In the genomic region with DNA sequence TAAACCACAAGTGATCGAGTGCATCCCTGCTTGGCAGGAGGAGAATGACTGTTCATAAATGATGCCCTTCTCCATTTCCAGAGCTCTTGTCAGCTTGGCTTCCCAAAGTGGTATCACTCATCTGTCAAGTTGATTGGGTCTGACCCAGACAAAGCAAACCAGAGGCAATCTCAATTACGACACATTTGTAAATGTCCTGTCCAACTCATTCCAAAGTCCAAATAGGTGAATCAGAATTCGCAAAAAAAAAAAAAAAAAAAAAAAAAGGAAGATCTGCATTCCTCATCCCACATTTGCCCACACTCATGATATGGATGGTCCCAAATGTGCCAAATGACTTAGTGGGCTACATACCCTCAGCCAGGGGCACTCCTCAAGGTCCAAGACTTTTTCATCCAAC, we compare ENCODE assay signal across 16 cellular contexts.
DNase-seq lines count a peak whose midpoint lies in the region; ATAC-seq, FAIRE-seq and TF ChIP-seq lines count a peak whose summit lies in the region.
"Had no signal": no experiment of that assay in that cellular context is flagged by ENCODE, and none has a peak within 500 bp of the region (broad histone marks: within the 10 kb centered on the region; RNA-seq: fewer than 3 reads in every experiment).

No MANE protein-coding gene starts in this region.

- no peaks in the 10 kb centered on the region; a peak in 1 of 4 replicates for H3K9me3 ChIP-seq in H1 (ENCODE audit: insufficient read depth in 2 of 2, low read depth in 1 of 2, low read length in 1 of 2)
- peaks cover 2% of the 10 kb centered on the region for H3K9me3 ChIP-seq in trophoblast cell (ENCODE audit: insufficient read depth, low read depth, low read length)
- no peaks in the 10 kb centered on the region for H3K9me3 ChIP-seq in spleen
- H3K9me3 ChIP-seq: HAP-1 had no signal

- no peak for TF ChIP-seq RAD21 in H1 (IDR thresholded peaks at IDR 0.05 in 1 of 2, conservative IDR thresholded peaks at IDR 0.05 in 1 of 2; ENCODE audit: low read depth in 2 of 2, low read length in 2 of 2)

- H3K27me3 ChIP-seq in H1 (replicated peaks in 1 of 4; ENCODE audit: control insufficient read depth in 3 of 4, extremely low read depth in 1 of 4, insufficient read depth in 3 of 4, low read length in 3 of 4) (no peaks in the 10 kb centered on the region), trophoblast cell (ENCODE audit: insufficient read depth, low read length) (no peaks in the 10 kb centered on the region), spleen (replicated peaks in 1 of 7) (no peaks in the 10 kb centered on the region)

- no peaks in the 10 kb centered on the region for H3K36me3 ChIP-seq in H1 (ENCODE audit: control insufficient read depth in 2 of 4, insufficient read depth in 4 of 4, low read length in 3 of 4)
- no peaks in the 10 kb centered on the region for H3K36me3 ChIP-seq in trophoblast cell (ENCODE audit: control insufficient read depth in 1 of 2, insufficient read depth in 2 of 2, low read length in 2 of 2)
- H3K36me3 ChIP-seq in spleen: no peaks in the 10 kb centered on the region
- H3K36me3 ChIP-seq: HAP-1 had no signal

- FAIRE-seq in H1 (lab: Jason Lieb, UNC) (no peak), H54 (lab: Jason Lieb, UNC) (no peak)
- FAIRE-seq: GM12891, GM18507 had no signal

- H3K4ac ChIP-seq in H1 (replicated peaks; ENCODE audit: insufficient read length, low read depth, low read length) (no peak overlapping the region), trophoblast cell (ENCODE audit: low read depth, low read length) (no peak overlapping the region)

- WGBS in H1 (ENCODE audit: extremely low coverage in 1 of 2, insufficient coverage in 1 of 2, insufficient read length in 1 of 2, insufficient replicate concordance in 2 of 2, low coverage in 1 of 2, low lambda C conversion rate in 2 of 2, missing lambda C conversion rate in 1 of 2), 2 experiments: 93% methylated on average over 3 of the region's 3 CpGs; no CpG with 5 or more reads in 1 of the 2 experiments
- WGBS in trophoblast cell (ENCODE audit: extremely low coverage, insufficient coverage, insufficient read length): no CpG with 5 or more reads among the region's 3 CpGs
- 83 to 90% (median 87%) methylated on average over 3 of the region's 3 CpGs for WGBS in spleen, 5 donors

- CTCF ChIA-PET in H1 (lab: Charles Lee; ENCODE audit: partially characterized antibody): interaction anchor here (0.8 to 2.7 kb wide), 4 partner anchors 28 to 1066 kb away, joined by 3 to 12 read pairs (median 3); no protein-coding TSS in a partner anchor

- TF ChIP-seq EP300 in H1 (IDR thresholded peaks at IDR 0.05; ENCODE audit: borderline replicate concordance in 1 of 2, low read depth in 2 of 2, low read length in 2 of 2): no peak

- POLR2A ChIA-PET in H1 (lab: Charles Lee; ENCODE audit: partially characterized antibody): no interaction called here

- no peak overlapping the region for H3K9ac ChIP-seq in H1 (replicated peaks in 1 of 4; ENCODE audit: extremely low read depth in 1 of 4, low read depth in 3 of 4, low read length in 3 of 4)
- no peak overlapping the region for H3K9ac ChIP-seq in trophoblast cell (ENCODE audit: low read length)

- H3K27ac ChIP-seq in H1 (ENCODE audit: low read depth, low read length) (no peak overlapping the region), trophoblast cell (ENCODE audit: low read depth, low read length) (no peak overlapping the region), spleen (no peak overlapping the region)

- no peaks in the 10 kb centered on the region for H4K20me1 ChIP-seq in H1 (replicated peaks in 1 of 2; ENCODE audit: control insufficient read depth in 1 of 2, insufficient read depth in 2 of 2, low read length in 2 of 2)

- no peak overlapping the region for H2BK15ac ChIP-seq in H1 (ENCODE audit: low read length)

- H2BK20ac ChIP-seq in H1 (ENCODE audit: low read length): no peak overlapping the region

- H3K14ac ChIP-seq in H1 (ENCODE audit: insufficient read length) (no peak overlapping the region), trophoblast cell (ENCODE audit: low read length) (no peak overlapping the region)

- H3K23ac ChIP-seq in H1 (ENCODE audit: insufficient read length) (no peak overlapping the region), trophoblast cell (ENCODE audit: low read length) (peak overlapping the region; percentile 44)

- H4K91ac ChIP-seq in H1 (replicated peaks; ENCODE audit: insufficient read length, low read length) (peak overlapping the region; percentile 17), trophoblast cell (ENCODE audit: low read depth, low read length) (no peak overlapping the region)

- intact Hi-C loops in spleen (cut with DNase I; ENCODE audit: low total_unique reads): no loop called here

- H3K4me3 ChIP-seq in H1 (ENCODE audit: extremely low read depth in 1 of 4, insufficient read depth in 2 of 4, low read depth in 3 of 4, low read length in 4 of 4) (no peak overlapping the region), trophoblast cell (ENCODE audit: low read depth, low read length) (no peak overlapping the region), spleen (no peak overlapping the region)
- H3K4me3 ChIP-seq: HAP-1 had no signal

- TF ChIP-seq POLR2A in H1 (IDR thresholded peaks at IDR 0.05; ENCODE audit: control extremely low read depth in 1 of 2, low read depth in 2 of 2, low read length in 2 of 2): no peak
- TF ChIP-seq POLR2A in H54 (IDR thresholded peaks at IDR 0.05; ENCODE audit: low read depth, low read length): no peak
- TF ChIP-seq POLR2A in spleen (IDR thresholded peaks at IDR 0.05): no peak

- H2BK12ac ChIP-seq in H1 (ENCODE audit: low read depth, low read length) (no peak overlapping the region), trophoblast cell (ENCODE audit: low read length) (no peak overlapping the region)

- no peak overlapping the region for H4K12ac ChIP-seq in trophoblast cell (ENCODE audit: low read depth, low read length)

- H2AFZ ChIP-seq in H1 (ENCODE audit: low read length): no peak overlapping the region
- no peak overlapping the region for H2AFZ ChIP-seq in trophoblast cell (ENCODE audit: insufficient read depth, low read length, poor library complexity)

- ATAC-seq in HG03159 (IDR thresholded peaks at IDR 0.05; ENCODE audit: unreplicated experiment): no peak

- H4K5ac ChIP-seq in H1 (ENCODE audit: insufficient read length, low read depth, low read length): no peak overlapping the region

- H4K8ac ChIP-seq in H1 (ENCODE audit: extremely low read depth, insufficient read depth, low read length) (no peak overlapping the region), trophoblast cell (ENCODE audit: low read depth, low read length) (no peak overlapping the region)

- no peak overlapping the region for H3K56ac ChIP-seq in H1 (replicated peaks; ENCODE audit: insufficient read length, low read depth, low read length)

- H3K18ac ChIP-seq in H1 (ENCODE audit: extremely low read depth, low read length) (no peak overlapping the region), trophoblast cell (ENCODE audit: low read length) (no peak overlapping the region)

- H3K23me2 ChIP-seq in H1 (ENCODE audit: low read depth, low read length): no peaks in the 10 kb centered on the region

- H3K4me2 ChIP-seq in H1 (ENCODE audit: insufficient read depth in 1 of 2, low read depth in 2 of 2, low read length in 2 of 2) (no peak overlapping the region), trophoblast cell (ENCODE audit: low read length) (no peak overlapping the region)

- H2BK120ac ChIP-seq in H1 (replicated peaks; ENCODE audit: low read depth, low read length) (no peak overlapping the region), trophoblast cell (ENCODE audit: insufficient read depth, low read length, poor library complexity) (no peak overlapping the region)

- H3K79me1 ChIP-seq in H1 (ENCODE audit: low read depth, low read length) (no peaks in the 10 kb centered on the region), trophoblast cell (ENCODE audit: low read length) (no peaks in the 10 kb centered on the region)

- TF ChIP-seq CTCF in H1 (IDR thresholded peaks at IDR 0.05; ENCODE audit: control extremely low read depth in 1 of 3, insufficient read depth in 1 of 3, low read depth in 1 of 3, low read length in 3 of 3) (no peak), spleen (IDR thresholded peaks at IDR 0.05 in 8 of 11, conservative IDR thresholded peaks at IDR 0.05 in 3 of 11) (no peak)

- H3K79me2 ChIP-seq in H1 (ENCODE audit: control insufficient read depth in 1 of 2, insufficient read depth in 2 of 2, low read length in 2 of 2) (no peaks in the 10 kb centered on the region), trophoblast cell (ENCODE audit: control insufficient read depth, insufficient read depth, low read length, poor library complexity) (no peaks in the 10 kb centered on the region)

- H2BK5ac ChIP-seq in H1 (ENCODE audit: low read depth, low read length): no peak overlapping the region
- no peak overlapping the region for H2BK5ac ChIP-seq in trophoblast cell (ENCODE audit: low read depth, low read length, poor library complexity)

- peak; percentile 6 for DNase-seq in astrocyte of the hippocampus (ENCODE audit: low read depth, low spot score)
- DNase-seq in H1 (ENCODE audit: low read depth in 1 of 2, low spot score in 2 of 2): no peak
- no peak for DNase-seq in trophoblast cell
- no peak for DNase-seq in H54 (ENCODE audit: insufficient read length, low spot score)
- no peak for DNase-seq in spleen
- DNase-seq: Calu3; CD4-positive, alpha-beta memory T cell; COR-L47; DMS53; DMS79 treated with DMSO at 0.1 percent for 48 hours; GF-D8; HFFc6 had no signal

- H2AK5ac ChIP-seq in H1 (ENCODE audit: low read depth, low read length): no peak overlapping the region
- H2AK5ac ChIP-seq in trophoblast cell (ENCODE audit: low read length): no peak overlapping the region

- H3K4me1 ChIP-seq in H1 (replicated peaks in 1 of 4; ENCODE audit: control insufficient read depth in 3 of 4, insufficient read depth in 4 of 4, low read length in 3 of 4) (peaks cover 0 to 6% (median 0%) of the 10 kb centered on the region in 4 experiments; a peak in 2 of 7 replicates), trophoblast cell (ENCODE audit: control insufficient read depth in 1 of 2, insufficient read depth in 2 of 2, low read length in 2 of 2) (no peaks in the 10 kb centered on the region), spleen (no peaks in the 10 kb centered on the region)
- H3K4me1 ChIP-seq: HAP-1 had no signal

TF ChIP-seq in H1, 55 proteins besides CTCF, POLR2A, EP300 and RAD21:
- TF ChIP-seq GTF2F1 (IDR thresholded peaks at IDR 0.05; ENCODE audit: borderline replicate concordance, low read depth, low read length) (no peak), KDM5A (IDR thresholded peaks at IDR 0.05; ENCODE audit: low read length) (no peak), NRF1 (IDR thresholded peaks at IDR 0.05; ENCODE audit: low read depth, low read length) (no peak), SUZ12 (IDR thresholded peaks at IDR 0.05; ENCODE audit: low read length) (no peak), KDM4A (IDR thresholded peaks at IDR 0.05; ENCODE audit: low read depth, low read length, severe bottlenecking) (no peak), RFX5 (IDR thresholded peaks at IDR 0.05; ENCODE audit: borderline replicate concordance, low read depth, low read length) (no peak), SP4 (IDR thresholded peaks at IDR 0.05; ENCODE audit: low read length) (no peak)
